8 cellular contexts compared by ENCODE assay signal in genomic region chr16:4115941-4116327, GRCh38. TPM values are rescaled to one million over a fixed set of nuclear protein-coding genes. Genes with fewer than 3 reads are reported as not detected.
DNase-seq lines count a peak whose midpoint lies in the region; ATAC-seq, FAIRE-seq and TF ChIP-seq lines count a peak whose summit lies in the region.

No MANE protein-coding gene starts in this region.

- no peaks in the 10 kb centered on the region for H3K36me3 ChIP-seq in psoas muscle (ENCODE audit: insufficient read depth in 1 of 2, low read depth in 1 of 2)

- peak; percentile 17 for DNase-seq in HTR-8/SVneo (ENCODE audit: insufficient read length, low spot score)
- no peak for DNase-seq in epithelial cell of esophagus (ENCODE audit: low read depth)
- no peak for DNase-seq in psoas muscle
- DNase-seq in NCI-H526 (lab: John Stamatoyannopoulos, UW), result no peak
- no peak for DNase-seq in NCI-H1105 treated with DMSO at 0.1 percent for 48 hours (lab: John Stamatoyannopoulos, UW)
- DNase-seq in KG1 (lab: John Stamatoyannopoulos, UW), result no peak
- no peak for DNase-seq in AML-193 (lab: John Stamatoyannopoulos, UW)

- ATAC-seq in GM19397 (IDR thresholded peaks at IDR 0.05; ENCODE audit: unreplicated experiment) (peak; percentile 20), psoas muscle (peak in 1 of 4 donors; percentile 4)

- peaks cover 40% of the 10 kb centered on the region for H3K4me1 ChIP-seq in psoas muscle

- TF ChIP-seq CTCF in epithelial cell of esophagus (IDR thresholded peaks at IDR 0.05; ENCODE audit: insufficient read depth, low read depth, low read length, missing control alignments), result no peak
- no peak for TF ChIP-seq CTCF in psoas muscle (IDR thresholded peaks at IDR 0.05)

- 0 to 1% (median 0%) methylated on average over 5 to 74 of the region's 74 CpGs for WGBS in psoas muscle, 3 donors

- peak overlapping the region; percentile 86 for H3K27ac ChIP-seq in psoas muscle

- H3K4me3 ChIP-seq in epithelial cell of esophagus (ENCODE audit: low read length), result peak overlapping the region; percentile 48
- H3K4me3 ChIP-seq in psoas muscle, result peak overlapping the region; percentile 83

- H3K27me3 ChIP-seq in psoas muscle (ENCODE audit: insufficient read depth in 3 of 3, low read length in 2 of 3), result no peaks in the 10 kb centered on the region

- no peaks in the 10 kb centered on the region for H3K9me3 ChIP-seq in psoas muscle

- intact Hi-C loops in psoas muscle (cut with DNase I), result loop anchor here (2.0 to 5.0 kb wide), 3 partner anchors 69 to 136 kb away; no protein-coding TSS in a partner anchor

- no peak for FAIRE-seq in HTR-8/SVneo (lab: Jason Lieb, UNC)

RNA-seq across cellular contexts. Expression of gene ADCY9, which starts 0.3 kb away (rescaled TPM):
- total RNA-seq in psoas muscle, result 10 to 100 TPM; 43.6 to 77.8 (median 51.9) TPM
- polyA plus RNA-seq in psoas muscle, result 100 to 1,000 TPM in 1 of 3 donors, 10 to 100 TPM in 1, 1 to 10 TPM in 1; 9.0 to 134 (median 32.8) TPM
